Comparison of ENCODE assay signal across 8 cellular contexts in the genomic region with DNA sequence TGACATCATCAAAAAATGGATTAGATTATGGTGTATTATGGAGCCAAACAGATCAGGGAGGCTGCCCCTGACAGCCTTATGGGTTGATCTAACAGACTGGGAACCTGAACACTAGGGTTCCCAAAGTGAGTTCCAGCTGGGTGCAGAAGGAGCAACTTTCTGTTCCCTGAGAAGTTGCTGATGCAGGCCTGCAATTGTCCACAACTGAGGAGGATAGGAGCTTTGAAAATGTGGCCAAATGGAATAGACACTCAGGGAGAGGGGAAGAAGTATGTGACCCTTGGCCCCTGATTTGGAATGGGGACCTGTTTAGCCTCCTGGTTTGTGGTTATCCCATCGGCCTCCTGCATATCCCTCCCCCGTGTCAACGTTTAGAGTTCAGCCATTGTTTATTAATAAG.
"Had no signal": no experiment of that assay in that cellular context is flagged by ENCODE, and none has a peak within 500 bp of the region (broad histone marks: within the 10 kb centered on the region; RNA-seq: fewer than 3 reads in every experiment).

No MANE protein-coding gene starts in this region.

- FAIRE-seq: G401.6, GM12878, GM12891, GM12892, GM18507, GM19239 had no signal

- H3K4me3 ChIP-seq: GM12878 had no signal

- DNase-seq: GDM1, GF-D8 had no signal
